ENCODE assay signal across 9 cellular contexts in genomic region chr16:58198739-58199411, GRCh38. TPM values are rescaled to one million over a fixed set of nuclear protein-coding genes. Genes with fewer than 3 reads are reported as not detected.
DNase-seq lines count a peak whose midpoint lies in the region; ATAC-seq and TF ChIP-seq lines count a peak whose summit lies in the region.
"Had no signal": no experiment of that assay in that cellular context is flagged by ENCODE, and none has a peak within 500 bp of the region (broad histone marks: within the 10 kb centered on the region; RNA-seq: fewer than 3 reads in every experiment).

No MANE protein-coding gene starts in this region.

- 74 to 80% methylated on average over 3 of the region's 3 CpGs for WGBS in testis, 2 donors

- intact Hi-C loops in CD4-positive, alpha-beta memory T cell (cut with micrococcal nuclease), result loop anchor here (1.0 to 5.0 kb wide), 5 partner anchors 37 to 462 kb away; partner anchors contain the start of genes CFAP20 and KATNB1
- intact Hi-C loops in natural killer cell (cut with micrococcal nuclease) (loop anchor here (10.0 kb wide), 1 partner anchor 174 kb away; the partner anchor contains the start of gene MMP15), testis (cut with DNase I; ENCODE audit: low total_unique reads) (no loop called here)

- H3K4me3 Mint-ChIP-seq in CD4-positive, alpha-beta memory T cell, result peak overlapping the region; percentile 81 to 87 (median 84)
- peak overlapping the region; percentile 89 for H3K4me3 Mint-ChIP-seq in natural killer cell

- peaks cover 8 to 15% of the 10 kb centered on the region in 2 donors for H3K27me3 Mint-ChIP-seq in CD4-positive, alpha-beta memory T cell
- H3K27me3 Mint-ChIP-seq in natural killer cell (ENCODE audit: low read depth in 2 of 2), result peaks cover 5 to 15% of the 10 kb centered on the region in 2 donors

- peak overlapping the region; percentile 48 to 88 (median 68) for H3K27ac Mint-ChIP-seq in CD4-positive, alpha-beta memory T cell
- H3K27ac Mint-ChIP-seq in natural killer cell, result peak overlapping the region; percentile 53 to 84

- POLR2A ChIA-PET in CD4-positive, alpha-beta memory T cell (lab: Charles Lee; ENCODE audit: partially characterized antibody), result no interaction called here

- no peak overlapping the region for H3K27ac ChIP-seq in CD4-positive, alpha-beta memory T cell (ENCODE audit: low read depth, low read length)
- H3K27ac ChIP-seq in HUES6 (ENCODE audit: low read depth, low read length) (no peak overlapping the region), testis (no peak overlapping the region)
- H3K27ac ChIP-seq: ascending aorta had no signal

- peaks cover 6 to 38% of the 10 kb centered on the region in 2 donors for H3K36me3 Mint-ChIP-seq in CD4-positive, alpha-beta memory T cell
- no peaks in the 10 kb centered on the region for H3K36me3 Mint-ChIP-seq in natural killer cell

- H3K9me3 Mint-ChIP-seq in CD4-positive, alpha-beta memory T cell, result no peaks in the 10 kb centered on the region
- H3K9me3 Mint-ChIP-seq in natural killer cell, result no peaks in the 10 kb centered on the region

- H3K9me3 ChIP-seq in CD4-positive, alpha-beta memory T cell (ENCODE audit: control insufficient read depth in 1 of 2, low read length in 2 of 2), result no peaks in the 10 kb centered on the region
- no peaks in the 10 kb centered on the region for H3K9me3 ChIP-seq in HUES6 (ENCODE audit: control insufficient read depth, insufficient read depth, low read depth, low read length)
- no peaks in the 10 kb centered on the region for H3K9me3 ChIP-seq in testis
- H3K9me3 ChIP-seq: ascending aorta had no signal

- no peak for ATAC-seq in natural killer cell
- no peak for ATAC-seq in GM18867 (IDR thresholded peaks at IDR 0.05; ENCODE audit: unreplicated experiment)

- peaks cover 23 to 43% (median 33%) of the 10 kb centered on the region in 4 donors for H3K4me1 Mint-ChIP-seq in CD4-positive, alpha-beta memory T cell
- peaks cover 40 to 43% of the 10 kb centered on the region in 2 donors for H3K4me1 Mint-ChIP-seq in natural killer cell

- TF ChIP-seq CTCF in natural killer cell (IDR thresholded peaks at IDR 0.05), result no peak
- TF ChIP-seq CTCF in testis (IDR thresholded peaks at IDR 0.05), result no peak

- CTCF ChIA-PET in CD4-positive, alpha-beta memory T cell (lab: Charles Lee; ENCODE audit: partially characterized antibody), result interaction anchor here (0.6 to 1.0 kb wide), 2 partner anchors 53 to 194 kb away, joined by 3 to 4 read pairs; no protein-coding TSS in a partner anchor

- no peaks in the 10 kb centered on the region for H3K27me3 ChIP-seq in CD4-positive, alpha-beta memory T cell (ENCODE audit: insufficient read depth, low read length)
- 0 out of 2 replicates have a peak, but pooled peaks cover 4% of the 10 kb centered on the region for H3K27me3 ChIP-seq in HUES6 (ENCODE audit: control insufficient read depth, insufficient read depth, low read length)
- no peaks in the 10 kb centered on the region for H3K27me3 ChIP-seq in testis
- H3K27me3 ChIP-seq: ascending aorta had no signal

- no peak for DNase-seq in CD4-positive, alpha-beta memory T cell
- DNase-seq in astrocyte of the hippocampus (ENCODE audit: low read depth, low spot score), result peak; percentile 5
- DNase-seq in natural killer cell, result no peak
- no peak for DNase-seq in testis
- DNase-seq in stimulated activated CD8-positive, alpha-beta memory T cell treated with anti-CD3 and anti-CD28 coated beads, Interleukin-4, amount 100 ng/mL, for 48 hours, result no peak
- DNase-seq in midbrain (lab: John Stamatoyannopoulos, UW), result no peak

- H3K4me1 ChIP-seq in CD4-positive, alpha-beta memory T cell (ENCODE audit: insufficient read depth, low read length), result peaks cover 37% of the 10 kb centered on the region
- H3K4me1 ChIP-seq in HUES6 (ENCODE audit: control insufficient read depth, insufficient read depth, low read length) (peaks cover 7% of the 10 kb centered on the region; the same call in 1 of the 2 replicates), testis (peaks cover 10% of the 10 kb centered on the region)

- TF ChIP-seq POLR2A in testis (IDR thresholded peaks at IDR 0.05), result no peak

- H3K36me3 ChIP-seq in CD4-positive, alpha-beta memory T cell (ENCODE audit: insufficient read depth, low read length), result peaks cover 15% of the 10 kb centered on the region
- peaks cover 27% of the 10 kb centered on the region for H3K36me3 ChIP-seq in HUES6 (ENCODE audit: control insufficient read depth, insufficient read depth, low read length)
- no peaks in the 10 kb centered on the region for H3K36me3 ChIP-seq in testis (ENCODE audit: low read depth, missing control alignments)

- peak overlapping the region in 1 of 2 donors; percentile 40 for H3K4me3 ChIP-seq in CD4-positive, alpha-beta memory T cell (ENCODE audit: low read length in 2 of 2)
- peak overlapping the region; percentile 99 for H3K4me3 ChIP-seq in HUES6 (ENCODE audit: low read depth, low read length)
- H3K4me3 ChIP-seq in testis, result peak overlapping the region in 1 of 2 donors; percentile 57

- H3K9ac ChIP-seq in HUES6 (ENCODE audit: low read length), result no peak overlapping the region

RNA-seq across cellular contexts. Expression of gene CSNK2A2, which starts 1.0 kb away (rescaled TPM):
- 10 to 100 TPM; 63.5 to 63.6 TPM for total RNA-seq in CD4-positive, alpha-beta memory T cell
- polyA plus RNA-seq in CD4-positive, alpha-beta memory T cell, result 10 to 100 TPM in 1 of 2 donors, 1 to 10 TPM in 1; 9.7 to 14.8 TPM
- 10 to 100 TPM; 53.2 to 61.1 (median 59.9) TPM for total RNA-seq in natural killer cell
- total RNA-seq in testis, result 100 to 1,000 TPM; 101 to 119 TPM
- 299 TPM for polyA plus RNA-seq in testis (ENCODE audit: insufficient read depth, low read depth, low replicate concordance)
